In genomic region chr14:64338616-64339316, GRCh38 we compare ENCODE assay signal across 8 cellular contexts. TPM values are rescaled to one million over a fixed set of nuclear protein-coding genes. Genes with fewer than 3 reads are reported as not detected.
DNase-seq lines count a peak whose midpoint lies in the region; ATAC-seq and TF ChIP-seq lines count a peak whose summit lies in the region.

No MANE protein-coding gene starts in this region.

- H2AFZ ChIP-seq in mammary epithelial cell (ENCODE audit: low read depth, low read length): peak overlapping the region; percentile 97

- H3K36me3 ChIP-seq in mammary epithelial cell (ENCODE audit: insufficient read depth, low read length) (no peaks in the 10 kb centered on the region), iPS-20b (ENCODE audit: insufficient read depth, low read depth, low read length) (no peaks in the 10 kb centered on the region)

- DNase-seq in AG04449 (ENCODE audit: low read depth, low spot score): peak; percentile 82
- DNase-seq in NCI-H2196 (lab: John Stamatoyannopoulos, UW; ENCODE audit: unreplicated experiment): peak; percentile 97
- DNase-seq in mammary epithelial cell: peak; percentile 98

- CTCF ChIA-PET in AG04449 (lab: Yijun Ruan, JAX): interaction anchor here (0.7 to 12.5 kb wide), 4 partner anchors 49 to 328 kb away, joined by 3 to 257 read pairs (median 6); no protein-coding TSS in a partner anchor
- CTCF ChIA-PET in mammary epithelial cell (lab: Charles Lee; ENCODE audit: low non-redundant PET): interaction anchor here (0.6 kb wide), 1 partner anchor 461 kb away, joined by 3 read pairs; no protein-coding TSS in a partner anchor

- peak overlapping the region; percentile 44 for H3K9ac ChIP-seq in mammary epithelial cell (ENCODE audit: insufficient read depth, low read length)
- H3K9ac ChIP-seq in iPS-20b (ENCODE audit: low read depth, low read length): peak overlapping the region; percentile 89

- peak overlapping the region; percentile 95 for H3K4me2 ChIP-seq in mammary epithelial cell (ENCODE audit: insufficient read depth, low read depth, low read length)

- H3K4me3 ChIP-seq in AG04449 (ENCODE audit: low read depth, low read length) (peak overlapping the region; percentile 73), mammary epithelial cell (replicated peaks in 1 of 3; ENCODE audit: insufficient read depth in 1 of 3, low read depth in 2 of 3, low read length in 3 of 3) (peak overlapping the region; percentile 69 to 93 (median 77)), iPS-20b (ENCODE audit: low read length) (peak overlapping the region; percentile 81), skin epidermis (peak overlapping the region; percentile 49 to 76 (median 62))

- peaks cover 14% of the 10 kb centered on the region for H3K79me2 ChIP-seq in mammary epithelial cell (ENCODE audit: insufficient read depth, low read length)

- in situ Hi-C loops in mammary epithelial cell (cut with MboI; ENCODE audit: low sequenced_read_pairs in 2 of 2): no loop called here

- peak overlapping the region; percentile 89 for H3K27ac ChIP-seq in VCaP
- H3K27ac ChIP-seq in mammary epithelial cell (ENCODE audit: insufficient read depth, low read depth, low read length): peak overlapping the region; percentile 74
- H3K27ac ChIP-seq in iPS-20b (ENCODE audit: low read length): peak overlapping the region; percentile 83
- H3K27ac ChIP-seq in skin epidermis: peak overlapping the region; percentile 40 to 90 (median 82)

- H3K9me3 ChIP-seq in mammary epithelial cell (replicated peaks; ENCODE audit: insufficient read depth, low read length): no peaks in the 10 kb centered on the region
- peaks cover 13% of the 10 kb centered on the region; the same call in 1 of the 2 replicates for H3K9me3 ChIP-seq in iPS-20b (ENCODE audit: insufficient read depth, low read depth, low read length)

- no peaks in the 10 kb centered on the region for H4K20me1 ChIP-seq in mammary epithelial cell (ENCODE audit: insufficient read depth, low read length)

- peak; percentile 78 for ATAC-seq in GM18873 (IDR thresholded peaks at IDR 0.05; ENCODE audit: low FRiP score, unreplicated experiment)
- peak; percentile 85 for ATAC-seq in HG03135 (IDR thresholded peaks at IDR 0.05; ENCODE audit: unreplicated experiment)

- dilution Hi-C loops in mammary epithelial cell (cut with HindIII; ENCODE audit: low sequenced_read_pairs): no loop called here

- TF ChIP-seq CTCF in AG04449 (IDR thresholded peaks at IDR 0.05; ENCODE audit: insufficient read depth, low read length, missing control alignments) (no peak), VCaP (conservative IDR thresholded peaks at IDR 0.05) (no peak), mammary epithelial cell (conservative IDR thresholded peaks at IDR 0.05 in 1 of 2, IDR thresholded peaks at IDR 0.05 in 1 of 2; ENCODE audit: extremely low read depth in 1 of 2, insufficient read depth in 1 of 2, low read depth in 1 of 2, low read length in 2 of 2) (no peak)

- H3K4me1 ChIP-seq in mammary epithelial cell (ENCODE audit: insufficient read depth, low read length): peaks cover 13% of the 10 kb centered on the region
- H3K4me1 ChIP-seq in iPS-20b (ENCODE audit: insufficient read depth, low read length): peaks cover 13% of the 10 kb centered on the region; the same call in 1 of the 2 replicates

- 3% methylated on average over 24 of the region's 49 CpGs for WGBS in mammary epithelial cell (ENCODE audit: low coverage, missing lambda C conversion rate)

- intact Hi-C loops in mammary epithelial cell (cut with micrococcal nuclease): no loop called here

- POLR2A ChIA-PET in AG04449 (lab: Yijun Ruan, JAX): interaction anchor here (0.6 to 2.0 kb wide), 4 partner anchors 36 to 166 kb away, joined by 3 to 8 read pairs (median 4); partner anchors contain the start of gene ZBTB1

- BruUV-seq in mammary epithelial cell (replicated peaks; lab: Mats Ljungman, UMichigan): no TSS peak

- no peaks in the 10 kb centered on the region for H3K27me3 ChIP-seq in mammary epithelial cell (ENCODE audit: insufficient read depth, low read length)
- H3K27me3 ChIP-seq in iPS-20b (ENCODE audit: insufficient read depth, low read length): no peaks in the 10 kb centered on the region

RNA-seq across cellular contexts. Expression of gene ESR2, which starts 44.6 kb away (rescaled TPM):
- total RNA-seq in mammary epithelial cell: under 1 TPM in 1 of 2 donors, not detected in 1; 0.21 TPM
- polyA plus RNA-seq in mammary epithelial cell: 0.06 TPM
- polyA minus RNA-seq in mammary epithelial cell: not detected

RNA-seq across cellular contexts. Expression of gene MTHFD1, which starts 49.4 kb away (rescaled TPM):
- 100 to 1,000 TPM in 1 of 2 donors, 10 to 100 TPM in 1; 39.5 to 117 TPM for total RNA-seq in mammary epithelial cell
- 70.7 TPM for polyA plus RNA-seq in mammary epithelial cell
- polyA minus RNA-seq in mammary epithelial cell: 193 TPM

Comparison
In these comparisons a context has a peak if more than half of its experiments do, and no peak if none do; other contexts are left out.
1. Peak in every context shown above with its lines: DNase-seq, ATAC-seq, H3K4me3 ChIP-seq and H3K27ac ChIP-seq.